ENCODE assay signal across 12 cellular contexts in genomic region chr13:110323172-110323851, GRCh38. TPM values are rescaled to one million over a fixed set of nuclear protein-coding genes. Genes with fewer than 3 reads are reported as not detected.
DNase-seq lines count a peak whose midpoint lies in the region; ATAC-seq and TF ChIP-seq lines count a peak whose summit lies in the region.
"Had no signal": no experiment of that assay in that cellular context is flagged by ENCODE, and none has a peak within 500 bp of the region (broad histone marks: within the 10 kb centered on the region; RNA-seq: fewer than 3 reads in every experiment).

No MANE protein-coding gene starts in this region.

- H3K36me3 ChIP-seq in GM23338 (ENCODE audit: insufficient read depth) = no peaks in the 10 kb centered on the region
- no peaks in the 10 kb centered on the region for H3K36me3 ChIP-seq in gastrocnemius medialis

- peak; percentile 67 for DNase-seq in GM23338 (ENCODE audit: low spot score)
- peak; percentile 83 for DNase-seq in fibroblast of villous mesenchyme (ENCODE audit: low read depth)
- DNase-seq in gastrocnemius medialis = no peak
- no peak for DNase-seq in activated naive CD4-positive, alpha-beta T cell treated with anti-CD3 and anti-CD28 coated beads, Interleukin-2, amount 50 U/mL, for 16 hours
- no peak for DNase-seq in NCI-H1436 treated with DMSO at 0.1 percent for 48 hours (lab: John Stamatoyannopoulos, UW)
- DNase-seq: activated CD4-positive, alpha-beta T cell treated with anti-CD3 and anti-CD28 coated beads, Interleukin-2, amount 10 ng/mL, durations not matched to agents 7 days and 5 days; activated naive CD4-positive, alpha-beta T cell treated with anti-CD3 and anti-CD28 coated beads for 36 hours; left ventricle myocardium superior had no signal

- in situ Hi-C loops in gastrocnemius medialis (cut with MboI; ENCODE audit: low sequenced_read_pairs in 4 of 4) = no loop called here

- no peaks in the 10 kb centered on the region for H3K9me2 ChIP-seq in GM23338 (ENCODE audit: insufficient read depth)

- H3K4me3 ChIP-seq in GM23338 = no peak overlapping the region
- H3K4me3 ChIP-seq in fibroblast of villous mesenchyme (ENCODE audit: low read depth, low read length) = no peak overlapping the region
- H3K4me3 ChIP-seq in gastrocnemius medialis = no peak overlapping the region

- peaks cover 36% of the 10 kb centered on the region for H3K79me2 ChIP-seq in GM23338 (replicated peaks; ENCODE audit: insufficient read depth)

- H3K27me3 ChIP-seq in GM23338 (ENCODE audit: insufficient read depth) = no peaks in the 10 kb centered on the region
- H3K27me3 ChIP-seq in gastrocnemius medialis = peaks cover 0 to 5% (median 3%) of the 10 kb centered on the region in 3 donors

- no peak overlapping the region for H3K4me3 Mint-ChIP-seq in GM23338
- H3K4me3 Mint-ChIP-seq: activated CD4-positive, alpha-beta T cell treated with anti-CD3 and anti-CD28 coated beads, Interleukin-2, amount 10 ng/mL, durations not matched to agents 7 days and 5 days; activated naive CD4-positive, alpha-beta T cell treated with anti-CD3 and anti-CD28 coated beads for 36 hours had no signal

- peak in 1 of 2 experiments; percentile 45; a peak in 2 of 4 replicates for TF ChIP-seq CTCF in GM23338 (conservative IDR thresholded peaks at IDR 0.05; ENCODE audit: low read depth in 2 of 2)
- peak; percentile 31 for TF ChIP-seq CTCF in fibroblast of villous mesenchyme (IDR thresholded peaks at IDR 0.05; ENCODE audit: insufficient read depth, low read depth, low read length)
- TF ChIP-seq CTCF in gastrocnemius medialis (IDR thresholded peaks at IDR 0.05 in 4 of 5, conservative IDR thresholded peaks at IDR 0.05 in 1 of 5) = no peak

- no peaks in the 10 kb centered on the region; the same call in 1 of the 2 replicates for H4K20me1 ChIP-seq in GM23338 (replicated peaks; ENCODE audit: insufficient read depth)

- peaks cover 4% of the 10 kb centered on the region; the same call in 2 of the 3 replicates for H3K9me3 Mint-ChIP-seq in GM23338
- H3K9me3 Mint-ChIP-seq: activated CD4-positive, alpha-beta T cell treated with anti-CD3 and anti-CD28 coated beads, Interleukin-2, amount 10 ng/mL, durations not matched to agents 7 days and 5 days; activated naive CD4-positive, alpha-beta T cell treated with anti-CD3 and anti-CD28 coated beads for 36 hours had no signal

- no peak overlapping the region; the same call in 1 of the 2 replicates for H3K27ac Mint-ChIP-seq in GM23338
- H3K27ac Mint-ChIP-seq: activated CD4-positive, alpha-beta T cell treated with anti-CD3 and anti-CD28 coated beads, Interleukin-2, amount 10 ng/mL, durations not matched to agents 7 days and 5 days; activated naive CD4-positive, alpha-beta T cell treated with anti-CD3 and anti-CD28 coated beads for 36 hours had no signal

- no peak overlapping the region for H3K27ac ChIP-seq in GM23338 (ENCODE audit: low read depth)
- H3K27ac ChIP-seq in gastrocnemius medialis = peak overlapping the region; percentile 12 to 64 (median 54)

- H3K4me1 Mint-ChIP-seq in GM23338 = peaks cover 53% of the 10 kb centered on the region

- no peak for TF ChIP-seq POLR2A in gastrocnemius medialis (IDR thresholded peaks at IDR 0.05)

- H3K27me3 Mint-ChIP-seq in GM23338 (ENCODE audit: insufficient read depth, low read depth, poor library complexity) = peaks cover 14% of the 10 kb centered on the region

- no peaks in the 10 kb centered on the region for H3K9me3 ChIP-seq in gastrocnemius medialis

- H3K36me3 Mint-ChIP-seq in GM23338 (ENCODE audit: low read depth) = peaks cover 15% of the 10 kb centered on the region

- H3F3A ChIP-seq in GM23338 (replicated peaks; ENCODE audit: low read depth) = no peaks in the 10 kb centered on the region

- peak; percentile 56 for ATAC-seq in GM23338
- ATAC-seq in SK-N-SH treated with all-trans-retinoic acid at 6 μM for 48 hours = peak; percentile 24
- no peak for ATAC-seq in gastrocnemius medialis
- no peak for ATAC-seq in GM21390 (IDR thresholded peaks at IDR 0.05; ENCODE audit: unreplicated experiment)
- ATAC-seq in HG03159 (IDR thresholded peaks at IDR 0.05; ENCODE audit: unreplicated experiment) = no peak
- ATAC-seq: left ventricle myocardium superior, sciatic nerve had no signal

- peaks cover 28% of the 10 kb centered on the region for H3K4me1 ChIP-seq in GM23338 (ENCODE audit: insufficient read depth)
- peaks cover 27 to 54% of the 10 kb centered on the region in 2 donors for H3K4me1 ChIP-seq in gastrocnemius medialis

- intact Hi-C loops in gastrocnemius medialis (cut with DNase I; ENCODE audit: low total_unique reads) = no loop called here

- H2AFZ ChIP-seq in GM23338 = no peak overlapping the region

- no peak overlapping the region for H3K4me2 ChIP-seq in GM23338

TF ChIP-seq in GM23338, 12 proteins besides CTCF, POLR2A, EP300 and RAD21 (continues in another document):
- TF ChIP-seq NANOG (IDR thresholded peaks at IDR 0.05; ENCODE audit: borderline replicate concordance) (no peak), EZH2 (IDR thresholded peaks at IDR 0.05; ENCODE audit: low read depth, unreplicated experiment) (no peak), POLR2AphosphoS5 (IDR thresholded peaks at IDR 0.05; ENCODE audit: low read depth) (no peak), JUNB (IDR thresholded peaks at IDR 0.05; ENCODE audit: unreplicated experiment) (no peak), EZH2phosphoT487 (IDR thresholded peaks at IDR 0.05; ENCODE audit: unreplicated experiment) (no peak), ZNF331 (CRISPR knock-in tag; IDR thresholded peaks at IDR 0.05; ENCODE audit: low read depth) (no peak), STAT1 (IDR thresholded peaks at IDR 0.05; ENCODE audit: unreplicated experiment) (no peak), CREB1 (CRISPR knock-in tag; IDR thresholded peaks at IDR 0.05; ENCODE audit: low read depth) (no peak)
- TF ChIP-seq, protein P1, sequence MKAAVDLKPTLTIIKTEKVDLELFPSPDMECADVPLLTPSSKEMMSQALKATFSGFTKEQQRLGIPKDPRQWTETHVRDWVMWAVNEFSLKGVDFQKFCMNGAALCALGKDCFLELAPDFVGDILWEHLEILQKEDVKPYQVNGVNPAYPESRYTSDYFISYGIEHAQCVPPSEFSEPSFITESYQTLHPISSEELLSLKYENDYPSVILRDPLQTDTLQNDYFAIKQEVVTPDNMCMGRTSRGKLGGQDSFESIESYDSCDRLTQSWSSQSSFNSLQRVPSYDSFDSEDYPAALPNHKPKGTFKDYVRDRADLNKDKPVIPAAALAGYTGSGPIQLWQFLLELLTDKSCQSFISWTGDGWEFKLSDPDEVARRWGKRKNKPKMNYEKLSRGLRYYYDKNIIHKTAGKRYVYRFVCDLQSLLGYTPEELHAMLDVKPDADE (IDR thresholded peaks at IDR 0.05) = no peak

TF ChIP-seq in SK-N-SH treated with all-trans-retinoic acid at 6 μM for 48 hours, 23 proteins besides CTCF, POLR2A, EP300 and RAD21 (continues in another document):
- TF ChIP-seq CSDC2 (CRISPR knock-in tag; IDR thresholded peaks at IDR 0.05) (no peak), ESRRG (CRISPR knock-in tag; IDR thresholded peaks at IDR 0.05) (no peak), ZNF565 (CRISPR knock-in tag; conservative IDR thresholded peaks at IDR 0.05; ENCODE audit: low read depth) (no peak), BACH2 (CRISPR knock-in tag; IDR thresholded peaks at IDR 0.05; ENCODE audit: borderline replicate concordance) (no peak)
- TF ChIP-seq, protein P2, sequence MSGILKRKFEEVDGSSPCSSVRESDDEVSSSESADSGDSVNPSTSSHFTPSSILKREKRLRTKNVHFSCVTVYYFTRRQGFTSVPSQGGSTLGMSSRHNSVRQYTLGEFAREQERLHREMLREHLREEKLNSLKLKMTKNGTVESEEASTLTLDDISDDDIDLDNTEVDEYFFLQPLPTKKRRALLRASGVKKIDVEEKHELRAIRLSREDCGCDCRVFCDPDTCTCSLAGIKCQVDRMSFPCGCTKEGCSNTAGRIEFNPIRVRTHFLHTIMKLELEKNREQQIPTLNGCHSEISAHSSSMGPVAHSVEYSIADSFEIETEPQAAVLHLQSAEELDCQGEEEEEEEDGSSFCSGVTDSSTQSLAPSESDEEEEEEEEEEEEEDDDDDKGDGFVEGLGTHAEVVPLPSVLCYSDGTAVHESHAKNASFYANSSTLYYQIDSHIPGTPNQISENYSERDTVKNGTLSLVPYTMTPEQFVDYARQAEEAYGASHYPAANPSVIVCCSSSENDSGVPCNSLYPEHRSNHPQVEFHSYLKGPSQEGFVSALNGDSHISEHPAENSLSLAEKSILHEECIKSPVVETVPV (CRISPR knock-in tag; IDR thresholded peaks at IDR 0.05) = no peak
- TF ChIP-seq, protein P3, sequence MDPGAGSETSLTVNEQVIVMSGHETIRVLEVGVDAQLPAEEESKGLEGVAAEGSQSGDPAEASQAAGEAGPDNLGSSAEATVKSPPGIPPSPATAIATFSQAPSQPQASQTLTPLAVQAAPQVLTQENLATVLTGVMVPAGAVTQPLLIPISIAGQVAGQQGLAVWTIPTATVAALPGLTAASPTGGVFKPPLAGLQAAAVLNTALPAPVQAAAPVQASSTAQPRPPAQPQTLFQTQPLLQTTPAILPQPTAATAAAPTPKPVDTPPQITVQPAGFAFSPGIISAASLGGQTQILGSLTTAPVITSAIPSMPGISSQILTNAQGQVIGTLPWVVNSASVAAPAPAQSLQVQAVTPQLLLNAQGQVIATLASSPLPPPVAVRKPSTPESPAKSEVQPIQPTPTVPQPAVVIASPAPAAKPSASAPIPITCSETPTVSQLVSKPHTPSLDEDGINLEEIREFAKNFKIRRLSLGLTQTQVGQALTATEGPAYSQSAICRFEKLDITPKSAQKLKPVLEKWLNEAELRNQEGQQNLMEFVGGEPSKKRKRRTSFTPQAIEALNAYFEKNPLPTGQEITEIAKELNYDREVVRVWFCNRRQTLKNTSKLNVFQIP (CRISPR knock-in tag; IDR thresholded peaks at IDR 0.05; ENCODE audit: borderline replicate concordance, low read depth) = no peak
- TF ChIP-seq, protein P4, sequence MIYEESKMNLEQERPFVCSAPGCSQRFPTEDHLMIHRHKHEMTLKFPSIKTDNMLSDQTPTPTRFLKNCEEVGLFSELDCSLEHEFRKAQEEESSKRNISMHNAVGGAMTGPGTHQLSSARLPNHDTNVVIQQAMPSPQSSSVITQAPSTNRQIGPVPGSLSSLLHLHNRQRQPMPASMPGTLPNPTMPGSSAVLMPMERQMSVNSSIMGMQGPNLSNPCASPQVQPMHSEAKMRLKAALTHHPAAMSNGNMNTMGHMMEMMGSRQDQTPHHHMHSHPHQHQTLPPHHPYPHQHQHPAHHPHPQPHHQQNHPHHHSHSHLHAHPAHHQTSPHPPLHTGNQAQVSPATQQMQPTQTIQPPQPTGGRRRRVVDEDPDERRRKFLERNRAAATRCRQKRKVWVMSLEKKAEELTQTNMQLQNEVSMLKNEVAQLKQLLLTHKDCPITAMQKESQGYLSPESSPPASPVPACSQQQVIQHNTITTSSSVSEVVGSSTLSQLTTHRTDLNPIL (CRISPR knock-in tag; IDR thresholded peaks at IDR 0.05; ENCODE audit: low read depth) = no peak

RNA-seq across cellular contexts. Expression of gene COL4A2, which starts 16.2 kb away (rescaled TPM):
- 117 and 131 TPM in 2 replicates for total RNA-seq in GM23338 (2014; rRNA removed; shearing (Covaris generic))
- 35.6 and 37.4 TPM in 2 replicates for polyA plus RNA-seq in GM23338 (2016; fragmentation: Nextera tagmentation; extraction: Ambion mirVana)
- total RNA-seq in fibroblast of villous mesenchyme = 756 and 1,116 TPM in 2 replicates
- total RNA-seq in gastrocnemius medialis = 10 to 100 TPM; 51.2 to 85.8 (median 70.5) TPM
- total RNA-seq: activated CD4-positive, alpha-beta T cell treated with anti-CD3 and anti-CD28 coated beads, Interleukin-2, amount 10 ng/mL, durations not matched to agents 7 days and 5 days; activated naive CD4-positive, alpha-beta T cell treated with anti-CD3 and anti-CD28 coated beads for 36 hours had no signal

RNA-seq across cellular contexts. Expression of gene COL4A1, which starts 16.4 kb away (rescaled TPM):
- total RNA-seq in GM23338 (2014; rRNA removed; shearing (Covaris generic)) = 110 and 112 TPM in 2 replicates
- 38.7 and 39.1 TPM in 2 replicates for polyA plus RNA-seq in GM23338 (2016; fragmentation: Nextera tagmentation; extraction: Ambion mirVana)
- total RNA-seq in fibroblast of villous mesenchyme (1,391 and 1,673 TPM in 2 replicates), gastrocnemius medialis (100 to 1,000 TPM in 3 of 4 donors, 10 to 100 TPM in 1; 60.5 to 127 (median 120) TPM)

Comparison
In these comparisons a context has a peak if more than half of its experiments do, and no peak if none do; other contexts are left out.
1. ATAC-seq: peak in GM23338 (single experiment) and SK-N-SH treated with all-trans-retinoic acid at 6 μM for 48 hours (single experiment); none in gastrocnemius medialis (0 of 2), GM21390 (single experiment) and HG03159 (single experiment).
2. DNase-seq: peak in GM23338 (single experiment) and fibroblast of villous mesenchyme (single experiment); none in gastrocnemius medialis (0 of 2), activated naive CD4-positive, alpha-beta T cell treated with anti-CD3 and anti-CD28 coated beads, Interleukin-2, amount 50 U/mL, for 16 hours (single experiment) and NCI-H1436 treated with DMSO at 0.1 percent for 48 hours (single experiment).
3. RNA of gene COL4A1, which starts 16.4 kb away (total RNA-seq): 1,391 to 1,673 TPM in fibroblast of villous mesenchyme; 60.5 to 127 TPM in gastrocnemius medialis and 110 to 112 TPM in GM23338; every median in the first group is over 10 times any median in the second.